14 cellular contexts compared by ENCODE assay signal in genomic region chr2:128797533-128797932, GRCh38.
DNase-seq lines count a peak whose midpoint lies in the region; ATAC-seq and TF ChIP-seq lines count a peak whose summit lies in the region.
"Had no signal": no experiment of that assay in that cellular context is flagged by ENCODE, and none has a peak within 500 bp of the region (broad histone marks: within the 10 kb centered on the region; RNA-seq: fewer than 3 reads in every experiment).

No MANE protein-coding gene starts in this region.

- peak overlapping the region in 31 of 59 donors; percentile 2 to 72 (median 49) for H3K27ac ChIP-seq in dorsolateral prefrontal cortex
- H3K27ac ChIP-seq: coronary artery had no signal

- H3K27ac Mint-ChIP-seq in activated CD4-positive, alpha-beta T cell treated with anti-CD3 and anti-CD28 coated beads, Interleukin-2, amount 10 ng/mL, durations not matched to agents 24 days and 14 days, result no peak overlapping the region
- no peak overlapping the region for H3K27ac Mint-ChIP-seq in stimulated activated memory B cell treated with anti-CD40 and anti-IgM and Interleukin-4, amounts not matched to agents 10 μg/mL and 1 μg/mL and 100 μg/mL, for 72 hours

- intact Hi-C loops in dorsolateral prefrontal cortex (cut with DNase I), result no loop called here
- intact Hi-C loops in activated CD4-positive, alpha-beta T cell treated with anti-CD3 and anti-CD28 coated beads, Interleukin-2, amount 10 ng/mL, durations not matched to agents 24 days and 14 days (cut with micrococcal nuclease), result no loop called here

- no peaks in the 10 kb centered on the region for H3K9me3 Mint-ChIP-seq in activated CD4-positive, alpha-beta T cell treated with anti-CD3 and anti-CD28 coated beads, Interleukin-2, amount 10 ng/mL, durations not matched to agents 24 days and 14 days
- H3K9me3 Mint-ChIP-seq in stimulated activated memory B cell treated with anti-CD40 and anti-IgM and Interleukin-4, amounts not matched to agents 10 μg/mL and 1 μg/mL and 100 μg/mL, for 72 hours, result no peaks in the 10 kb centered on the region
- H3K9me3 Mint-ChIP-seq: neural crest cell had no signal

- no peaks in the 10 kb centered on the region for H3K4me1 Mint-ChIP-seq in activated CD4-positive, alpha-beta T cell treated with anti-CD3 and anti-CD28 coated beads, Interleukin-2, amount 10 ng/mL, durations not matched to agents 24 days and 14 days
- H3K4me1 Mint-ChIP-seq in stimulated activated memory B cell treated with anti-CD40 and anti-IgM and Interleukin-4, amounts not matched to agents 10 μg/mL and 1 μg/mL and 100 μg/mL, for 72 hours, result peaks cover 11% of the 10 kb centered on the region
- H3K4me1 Mint-ChIP-seq: neural crest cell had no signal

- H3K4me3 Mint-ChIP-seq in activated CD4-positive, alpha-beta T cell treated with anti-CD3 and anti-CD28 coated beads, Interleukin-2, amount 10 ng/mL, durations not matched to agents 24 days and 14 days, result no peak overlapping the region
- H3K4me3 Mint-ChIP-seq in stimulated activated memory B cell treated with anti-CD40 and anti-IgM and Interleukin-4, amounts not matched to agents 10 μg/mL and 1 μg/mL and 100 μg/mL, for 72 hours, result no peak overlapping the region
- H3K4me3 Mint-ChIP-seq: neural crest cell had no signal

- no peaks in the 10 kb centered on the region for H3K27me3 Mint-ChIP-seq in activated CD4-positive, alpha-beta T cell treated with anti-CD3 and anti-CD28 coated beads, Interleukin-2, amount 10 ng/mL, durations not matched to agents 24 days and 14 days
- no peaks in the 10 kb centered on the region for H3K27me3 Mint-ChIP-seq in stimulated activated memory B cell treated with anti-CD40 and anti-IgM and Interleukin-4, amounts not matched to agents 10 μg/mL and 1 μg/mL and 100 μg/mL, for 72 hours

- no peaks in the 10 kb centered on the region for H3K27me3 ChIP-seq in dorsolateral prefrontal cortex

- ATAC-seq in GM18868 (IDR thresholded peaks at IDR 0.05; ENCODE audit: unreplicated experiment) (peak; percentile 42), GM21390 (IDR thresholded peaks at IDR 0.05; ENCODE audit: unreplicated experiment) (peak; percentile 30), HG03025 (IDR thresholded peaks at IDR 0.05; ENCODE audit: low FRiP score, unreplicated experiment) (peak; percentile 18)
- ATAC-seq in stimulated activated memory B cell treated with anti-CD40 and anti-IgM and Interleukin-4, amounts not matched to agents 10 μg/mL and 1 μg/mL and 100 μg/mL, for 72 hours, result no peak

- DNase-seq in dorsolateral prefrontal cortex (no peak), mesenteric fat pad (ENCODE audit: low spot score) (no peak), hepatic stellate cell (ENCODE audit: low spot score) (no peak)
- no peak for DNase-seq in activated CD4-positive, alpha-beta T cell treated with anti-CD3 and anti-CD28 coated beads, Interleukin-2, amount 10 ng/mL, durations not matched to agents 24 days and 14 days
- DNase-seq: activated T-cell treated with anti-CD3 and anti-CD28 coated beads, Interleukin-2, amount 50 U/mL, for 1 hour; DMS79; right cardiac atrium had no signal

- H3K4me3 ChIP-seq in dorsolateral prefrontal cortex, result no peak overlapping the region
- H3K4me3 ChIP-seq: coronary artery, HAP-1 had no signal

- no peaks in the 10 kb centered on the region for H3K36me3 Mint-ChIP-seq in activated CD4-positive, alpha-beta T cell treated with anti-CD3 and anti-CD28 coated beads, Interleukin-2, amount 10 ng/mL, durations not matched to agents 24 days and 14 days (ENCODE audit: low read depth)
- no peaks in the 10 kb centered on the region for H3K36me3 Mint-ChIP-seq in stimulated activated memory B cell treated with anti-CD40 and anti-IgM and Interleukin-4, amounts not matched to agents 10 μg/mL and 1 μg/mL and 100 μg/mL, for 72 hours

- no peak for TF ChIP-seq CTCF in dorsolateral prefrontal cortex (IDR thresholded peaks at IDR 0.05 in 54 of 56, conservative IDR thresholded peaks at IDR 0.05 in 2 of 56; ENCODE audit: low read depth in 1 of 56, partially characterized antibody in 56 of 56)
